ENCODE assay signal across 26 cellular contexts in genomic region chr2:215952860-215953637, GRCh38.
"Had no signal": no experiment of that assay in that cellular context is flagged by ENCODE, and none has a peak within 500 bp of the region (broad histone marks: within the 10 kb centered on the region; RNA-seq: fewer than 3 reads in every experiment).

No MANE protein-coding gene starts in this region.

- H3K4me1 ChIP-seq: ascending aorta, SJSA1 had no signal

- H3K27ac ChIP-seq: ascending aorta, body of pancreas, SJSA1 had no signal

- H3K9me3 ChIP-seq: ascending aorta, body of pancreas, SJSA1 had no signal

- H3K4me3 ChIP-seq: ascending aorta, body of pancreas, SJSA1 had no signal

- H3K27me3 ChIP-seq: ascending aorta, body of pancreas, SJSA1 had no signal

- DNase-seq: activated CD4-positive, alpha-beta T cell treated with anti-CD3 and anti-CD28 coated beads for 48 hours; activated CD4-positive, alpha-beta T cell treated with anti-CD3 and anti-CD28 coated beads, Interleukin-2, amount 50 U/mL, for 4 hours; activated CD4-positive, CD25-positive, alpha-beta regulatory T cell treated with anti-CD3 and anti-CD28 coated beads, Interleukin-2, amount 50 U/mL, for 72 hours; activated CD8-positive, alpha-beta memory T cell treated with anti-CD3 and anti-CD28 coated beads, Interleukin-2, amount 10 ng/mL, durations not matched to agents 7 days and 5 days; activated effector memory CD4-positive, alpha-beta T cell treated with anti-CD3 and anti-CD28 coated beads, Interleukin-2, amount 50 U/mL, for 16 hours; activated naive CD4-positive, alpha-beta T cell treated with Interleukin-2 at 50 U/mL for 16 hours; activated naive CD8-positive, alpha-beta T cell treated with anti-CD3 and anti-CD28 coated beads, Interleukin-2, amount 50 U/mL, for 24 hours; activated T-cell treated with anti-CD3 and anti-CD28 coated beads, Interleukin-2, amount 50 U/mL, for 24 hours; amniotic stem cell; body of pancreas; central memory CD4-positive, alpha-beta T cell; Kasumi-1; KBM-7; NCI-H1048; NCI-H146; NCI-H187 treated with DMSO at 0.1 percent for 48 hours; NCI-H2081 treated with DMSO at 0.1 percent for 48 hours; NCI-H2227 treated with DMSO at 0.1 percent for 48 hours; NCI-H510A; NCI-H526 treated with DMSO at 0.1 percent for 48 hours; NCI-H82; NK-92 treated with Interleukin-12 subunit alpha and Interleukin-12 subunit beta, amount 100 ng/mL, for 24 hours; OCI-M1; SHP77 had no signal

- H3K36me3 ChIP-seq: ascending aorta, SJSA1 had no signal
